In genomic region chr1:40862008-40862863, GRCh38 we compare ENCODE assay signal across 8 cellular contexts. TPM values are rescaled to one million over a fixed set of nuclear protein-coding genes. Genes with fewer than 3 reads are reported as not detected.
DNase-seq lines count a peak whose midpoint lies in the region; ATAC-seq, FAIRE-seq and TF ChIP-seq lines count a peak whose summit lies in the region.

CITED4 (minus strand) TSS chr1:40862363; CDS start chr1:40862127, 236 bp downstream.

- H4K20me1 ChIP-seq in hepatocyte (ENCODE audit: insufficient read depth, poor library complexity, severe bottlenecking) = no peaks in the 10 kb centered on the region

- DNase-seq in GM12891 (ENCODE audit: insufficient read length, low spot score) (peak; percentile 93), NCI-H1436 treated with DMSO at 0.1 percent for 48 hours (lab: John Stamatoyannopoulos, UW) (peak; percentile 76), T-helper 22 cell (ENCODE audit: low read depth) (peak; percentile 91), astrocyte of the hippocampus (ENCODE audit: low read depth, low spot score) (peak; percentile 97), hepatocyte (ENCODE audit: low spot score) (peak; percentile 97), retina (peak; percentile 96), SHP77 treated with DMSO at 0.1 percent for 48 hours (lab: John Stamatoyannopoulos, UW) (no peak)

- H3K27me3 ChIP-seq in hepatocyte = peaks cover 17% of the 10 kb centered on the region

- peaks cover 26% of the 10 kb centered on the region for H3K4me1 ChIP-seq in hepatocyte (ENCODE audit: insufficient read depth)

- H3K27ac ChIP-seq in hepatocyte = no peak within 1 kb of the TSS

- peak; percentile 23 for TF ChIP-seq CTCF in hepatocyte (IDR thresholded peaks at IDR 0.05; ENCODE audit: poor library complexity)

- TF ChIP-seq POLR2A in GM12891 (IDR thresholded peaks at IDR 0.05; ENCODE audit: low read depth, low read length) = no peak

- H3K36me3 ChIP-seq in hepatocyte (replicated peaks; ENCODE audit: insufficient read depth, low read depth) = no peaks in the 10 kb centered on the region

- H2AFZ ChIP-seq in hepatocyte = peak within 1 kb of the TSS; percentile 76

- no peaks in the 10 kb centered on the region for H3K9me2 ChIP-seq in hepatocyte (replicated peaks; ENCODE audit: insufficient read depth)

- peak within 1 kb of the TSS; percentile 95 for H3K4me2 ChIP-seq in hepatocyte

- H3K9me3 ChIP-seq in hepatocyte (ENCODE audit: low read depth) = no peaks in the 10 kb centered on the region

- H3K4me3 ChIP-seq in hepatocyte = peak within 1 kb of the TSS; percentile 67

- H3K79me2 ChIP-seq in hepatocyte = no peaks in the 10 kb centered on the region

- WGBS in hepatocyte (ENCODE audit: low lambda C conversion rate, missing lambda C conversion rate) = 7% methylated on average over 66 of the region's 75 CpGs

- ATAC-seq in HG02798 (IDR thresholded peaks at IDR 0.05; ENCODE audit: poor library complexity, unreplicated experiment) = peak; percentile 93

- peak; percentile 89 for FAIRE-seq in GM12891 (lab: Jason Lieb, UNC)

TF ChIP-seq in GM12891, 5 proteins besides CTCF, POLR2A, EP300 and RAD21:
- no peak for TF ChIP-seq TAF1 (IDR thresholded peaks at IDR 0.05; ENCODE audit: low read depth, low read length)
- TF ChIP-seq POU2F2 (IDR thresholded peaks at IDR 0.05; ENCODE audit: low read depth, low read length) = no peak
- TF ChIP-seq POLR2AphosphoS5 (IDR thresholded peaks at IDR 0.05; ENCODE audit: low read depth, low read length) = no peak
- no peak for TF ChIP-seq PAX5 (IDR thresholded peaks at IDR 0.05; ENCODE audit: insufficient read depth, low read length, severe bottlenecking)
- no peak for TF ChIP-seq SPI1 (IDR thresholded peaks at IDR 0.05; ENCODE audit: low read depth, low read length)

RNA-seq across cellular contexts. Expression of gene CITED4, which starts in this region (rescaled TPM):
- not detected for polyA plus RNA-seq in GM12891 (2012; ENCODE audit: low read depth, missing spikeins)
- total RNA-seq in hepatocyte = 3.9 and 6.8 TPM in 2 replicates
- polyA plus RNA-seq in hepatocyte = 29.0 and 30.0 TPM in 2 replicates
